Comparison of ENCODE assay signal across 8 cellular contexts in the genomic region with DNA sequence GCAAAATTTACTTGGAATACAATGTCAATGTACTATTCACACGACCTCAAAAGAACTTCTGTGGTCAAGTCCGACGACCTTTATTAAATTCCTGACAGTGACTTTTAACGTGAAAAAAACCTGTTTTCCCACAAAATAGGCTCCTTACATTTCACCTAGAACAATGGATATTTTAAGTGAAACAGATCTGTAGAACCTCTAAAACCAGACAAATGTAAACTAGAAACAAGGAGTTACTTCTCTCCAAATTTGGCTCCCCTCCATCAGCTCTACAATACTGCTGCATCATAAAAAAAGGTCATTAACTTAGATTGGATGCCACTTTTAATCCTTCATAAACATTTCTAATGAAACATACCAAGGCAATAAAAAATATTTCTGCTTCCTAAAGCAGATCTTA. TPM values are rescaled to one million over a fixed set of nuclear protein-coding genes. Genes with fewer than 3 reads are reported as not detected.
DNase-seq lines count a peak whose midpoint lies in the region; ATAC-seq and TF ChIP-seq lines count a peak whose summit lies in the region.

No MANE protein-coding gene starts in this region.

- H3K27me3 Mint-ChIP-seq in activated CD4-positive, alpha-beta T cell treated with anti-CD3 and anti-CD28 coated beads, Interleukin-2, amount 10 ng/mL, durations not matched to agents 7 days and 5 days: no peaks in the 10 kb centered on the region
- no peaks in the 10 kb centered on the region for H3K27me3 Mint-ChIP-seq in T-helper 17 cell
- no peaks in the 10 kb centered on the region for H3K27me3 Mint-ChIP-seq in glutamatergic neuron (ENCODE audit: unreplicated experiment)
- H3K27me3 Mint-ChIP-seq in stimulated activated naive CD8-positive, alpha-beta T cell treated with anti-CD3 and anti-CD28 coated beads, Interleukin-15, amount 100 ng/mL, for 72 hours: no peaks in the 10 kb centered on the region

- POLR2A ChIA-PET in activated CD4-positive, alpha-beta T cell treated with anti-CD3 and anti-CD28 coated beads, Interleukin-2, amount 10 ng/mL, durations not matched to agents 7 days and 5 days (lab: Charles Lee): no interaction called here

- CTCF ChIA-PET in activated CD4-positive, alpha-beta T cell treated with anti-CD3 and anti-CD28 coated beads, Interleukin-2, amount 10 ng/mL, durations not matched to agents 7 days and 5 days (lab: Charles Lee): interaction anchor here (0.6 kb wide), 1 partner anchor 19 kb away, joined by 3 read pairs; no protein-coding TSS in a partner anchor

- H3K4me1 Mint-ChIP-seq in activated CD4-positive, alpha-beta T cell treated with anti-CD3 and anti-CD28 coated beads, Interleukin-2, amount 10 ng/mL, durations not matched to agents 7 days and 5 days: peaks cover 51% of the 10 kb centered on the region
- H3K4me1 Mint-ChIP-seq in T-helper 17 cell: peaks cover 25% of the 10 kb centered on the region
- H3K4me1 Mint-ChIP-seq in glutamatergic neuron (ENCODE audit: low read depth, unreplicated experiment): peaks cover 5% of the 10 kb centered on the region
- peaks cover 51% of the 10 kb centered on the region for H3K4me1 Mint-ChIP-seq in stimulated activated naive CD8-positive, alpha-beta T cell treated with anti-CD3 and anti-CD28 coated beads, Interleukin-15, amount 100 ng/mL, for 72 hours

- H3K9me3 ChIP-seq in T-helper 17 cell (ENCODE audit: control insufficient read depth, low read length, poor library complexity, severe bottlenecking): no peaks in the 10 kb centered on the region

- H3K27ac Mint-ChIP-seq in activated CD4-positive, alpha-beta T cell treated with anti-CD3 and anti-CD28 coated beads, Interleukin-2, amount 10 ng/mL, durations not matched to agents 7 days and 5 days: peak overlapping the region; percentile 99
- peak overlapping the region; percentile 99 for H3K27ac Mint-ChIP-seq in T-helper 17 cell
- H3K27ac Mint-ChIP-seq in glutamatergic neuron (ENCODE audit: unreplicated experiment): no peak overlapping the region
- H3K27ac Mint-ChIP-seq in stimulated activated naive CD8-positive, alpha-beta T cell treated with anti-CD3 and anti-CD28 coated beads, Interleukin-15, amount 100 ng/mL, for 72 hours: no peak overlapping the region

- no peaks in the 10 kb centered on the region for H3K9me3 Mint-ChIP-seq in activated CD4-positive, alpha-beta T cell treated with anti-CD3 and anti-CD28 coated beads, Interleukin-2, amount 10 ng/mL, durations not matched to agents 7 days and 5 days
- H3K9me3 Mint-ChIP-seq in glutamatergic neuron (ENCODE audit: unreplicated experiment): peaks cover 5% of the 10 kb centered on the region
- no peaks in the 10 kb centered on the region for H3K9me3 Mint-ChIP-seq in stimulated activated naive CD8-positive, alpha-beta T cell treated with anti-CD3 and anti-CD28 coated beads, Interleukin-15, amount 100 ng/mL, for 72 hours

- DNase-seq in activated CD4-positive, alpha-beta T cell treated with anti-CD3 and anti-CD28 coated beads, Interleukin-2, amount 10 ng/mL, durations not matched to agents 7 days and 5 days: no peak
- DNase-seq in activated CD4-positive, alpha-beta T cell treated with anti-CD3 and anti-CD28 coated beads for 48 hours: no peak
- no peak for DNase-seq in T-helper 17 cell
- DNase-seq in glutamatergic neuron: no peak
- DNase-seq in stimulated activated naive CD8-positive, alpha-beta T cell treated with anti-CD3 and anti-CD28 coated beads, Interleukin-15, amount 100 ng/mL, for 72 hours: no peak
- no peak for DNase-seq in LoVo (ENCODE audit: low spot score)
- DNase-seq in NAMALWA (ENCODE audit: low spot score): no peak

- ATAC-seq in T-helper 17 cell: no peak
- no peak for ATAC-seq in stimulated activated naive CD8-positive, alpha-beta T cell treated with anti-CD3 and anti-CD28 coated beads, Interleukin-15, amount 100 ng/mL, for 72 hours
- no peak for ATAC-seq in HG02973 (IDR thresholded peaks at IDR 0.05; ENCODE audit: unreplicated experiment)

- no peak for TF ChIP-seq CTCF in glutamatergic neuron (IDR thresholded peaks at IDR 0.05; ENCODE audit: partially characterized antibody, unreplicated experiment)

- peak overlapping the region; percentile 96 for H3K4me3 Mint-ChIP-seq in activated CD4-positive, alpha-beta T cell treated with anti-CD3 and anti-CD28 coated beads, Interleukin-2, amount 10 ng/mL, durations not matched to agents 7 days and 5 days
- peak overlapping the region; percentile 71 for H3K4me3 Mint-ChIP-seq in T-helper 17 cell
- peak overlapping the region; percentile 93 for H3K4me3 Mint-ChIP-seq in glutamatergic neuron (ENCODE audit: unreplicated experiment)
- peak overlapping the region; percentile 91 to 96 for H3K4me3 Mint-ChIP-seq in stimulated activated naive CD8-positive, alpha-beta T cell treated with anti-CD3 and anti-CD28 coated beads, Interleukin-15, amount 100 ng/mL, for 72 hours

- peaks cover 14% of the 10 kb centered on the region for H3K36me3 Mint-ChIP-seq in activated CD4-positive, alpha-beta T cell treated with anti-CD3 and anti-CD28 coated beads, Interleukin-2, amount 10 ng/mL, durations not matched to agents 7 days and 5 days (ENCODE audit: low read depth)
- H3K36me3 Mint-ChIP-seq in T-helper 17 cell (ENCODE audit: low read depth): peaks cover 2% of the 10 kb centered on the region
- no peaks in the 10 kb centered on the region for H3K36me3 Mint-ChIP-seq in glutamatergic neuron (ENCODE audit: unreplicated experiment)

RNA-seq across cellular contexts. Expression of a gene that starts 1.2 kb away (rescaled TPM):
- total RNA-seq in activated CD4-positive, alpha-beta T cell treated with anti-CD3 and anti-CD28 coated beads, Interleukin-2, amount 10 ng/mL, durations not matched to agents 7 days and 5 days: 10 to 100 TPM; 15.1 to 15.4 TPM
- 10 to 100 TPM; 11.8 to 13.5 TPM for total RNA-seq in T-helper 17 cell
- 23.2 TPM for total RNA-seq in glutamatergic neuron (ENCODE audit: unreplicated experiment)

RNA-seq across cellular contexts. Expression of a gene that starts 9.2 kb away (rescaled TPM):
- total RNA-seq in activated CD4-positive, alpha-beta T cell treated with anti-CD3 and anti-CD28 coated beads, Interleukin-2, amount 10 ng/mL, durations not matched to agents 7 days and 5 days: 10 to 100 TPM; 27.9 to 28.6 TPM
- total RNA-seq in T-helper 17 cell (10 to 100 TPM; 18.4 to 27.3 TPM), glutamatergic neuron (ENCODE audit: unreplicated experiment) (58.1 TPM)

Comparison
In these comparisons a context has a peak if more than half of its experiments do, and no peak if none do; other contexts are left out.
1. H3K27ac Mint-ChIP-seq: peak in activated CD4-positive, alpha-beta T cell treated with anti-CD3 and anti-CD28 coated beads, Interleukin-2, amount 10 ng/mL, durations not matched to agents 7 days and 5 days (single experiment) and T-helper 17 cell (single experiment); none in glutamatergic neuron (single experiment) and stimulated activated naive CD8-positive, alpha-beta T cell treated with anti-CD3 and anti-CD28 coated beads, Interleukin-15, amount 100 ng/mL, for 72 hours (0 of 2).
2. Peak in every context shown above with its lines, with median percentiles within 50 percentile points of each other: H3K4me3 Mint-ChIP-seq.